13 cellular contexts compared by ENCODE assay signal in genomic region chr12:57276233-57276632, GRCh38. TPM values are rescaled to one million over a fixed set of nuclear protein-coding genes. Genes with fewer than 3 reads are reported as not detected.
A peak's percentile ranks its signal among the peaks of the same experiment; 100 is the strongest.
DNase-seq lines count a peak whose midpoint lies in the region; ATAC-seq, FAIRE-seq and TF ChIP-seq lines count a peak whose summit lies in the region.
"Not testable (repeated sequence)": the region's sequence is repeated elsewhere in the genome, so short reads cannot be mapped to it uniquely, and the experiment has no call there.
"Had no signal": no experiment of that assay in that cellular context is flagged by ENCODE, and none has a peak within 500 bp of the region (broad histone marks: within the 10 kb centered on the region; RNA-seq: fewer than 3 reads in every experiment).

No MANE protein-coding gene starts in this region.

- not testable (repeated sequence) for H3K79me2 ChIP-seq in K562 (ENCODE audit: control insufficient read depth, insufficient read depth, low read length)

- not testable (repeated sequence) for FAIRE-seq in K562 (lab: Jason Lieb, UNC)

- peaks cover 24% of the 10 kb centered on the region for H3K4me1 Mint-ChIP-seq in T-helper 17 cell

- not testable (repeated sequence) for H3K27me3 ChIP-seq in K562 (ENCODE audit: control insufficient read depth in 2 of 2, insufficient read depth in 2 of 2, low read length in 2 of 2); prostate gland (replicated peaks; ENCODE audit: insufficient read depth)

- peaks cover 18 to 54% of the 10 kb centered on the region in 2 experiments for H3K36me3 ChIP-seq in HEK293 (ENCODE audit: control insufficient read depth in 2 of 2, insufficient read depth in 1 of 2, low read length in 2 of 2)
- H3K36me3 ChIP-seq in K562 (ENCODE audit: control insufficient read depth, insufficient read depth, low read length) = peaks cover 32% of the 10 kb centered on the region; the same call in 2 of the 3 replicates
- not testable (repeated sequence) for H3K36me3 ChIP-seq in prostate gland

- peaks cover 13% of the 10 kb centered on the region for H3K36me3 Mint-ChIP-seq in T-helper 17 cell (ENCODE audit: low read depth)

- H3K9me1 ChIP-seq in K562 (ENCODE audit: control insufficient read depth, insufficient read depth, low read length) = not testable (repeated sequence)

- H3K27ac ChIP-seq in 22Rv1 (peak overlapping the region; percentile 36), C4-2B (peak overlapping the region; percentile 78), VCaP (peak overlapping the region; percentile 80), prostate gland (peak overlapping the region; percentile 35 to 82)
- not testable (repeated sequence) for H3K27ac ChIP-seq in HEK293 (ENCODE audit: extremely low read depth, low read depth, low read length); K562 (ENCODE audit: extremely low read depth, low read depth, low read length)

- not testable (repeated sequence) for ATAC-seq in SK-N-SH treated with all-trans-retinoic acid at 6 μM for 48 hours, T-helper 17 cell, K562

- TF ChIP-seq RAD21 in K562 (CRISPR knock-in tag; conservative IDR thresholded peaks at IDR 0.05 in 1 of 2, IDR thresholded peaks at IDR 0.05 in 1 of 2) = not testable (repeated sequence)

- H3K4me1 ChIP-seq in HEK293 (ENCODE audit: control insufficient read depth, insufficient read depth, low read length) = not testable (repeated sequence)
- H3K4me1 ChIP-seq in K562 (replicated peaks in 1 of 2; ENCODE audit: control insufficient read depth in 2 of 2, insufficient read depth in 2 of 2, low read length in 2 of 2) (peaks cover 5 to 29% of the 10 kb centered on the region in 2 experiments), prostate gland (replicated peaks) (peaks cover 12% of the 10 kb centered on the region)

- H3K9ac ChIP-seq in K562 (ENCODE audit: insufficient read depth in 1 of 2, low read depth in 2 of 2, low read length in 2 of 2) = not testable (repeated sequence)

- 83% methylated on average over 6 of the region's 6 CpGs for whole genome bisulfite sequencing in K562 (ENCODE audit: insufficient coverage, low coverage, missing lambda C conversion rate)
- WGBS in prostate gland = 93% methylated on average over 6 of the region's 6 CpGs

- not testable (repeated sequence) for H3K4me3 Mint-ChIP-seq in T-helper 17 cell

- CTCF ChIA-PET in HEK293 (lab: Yijun Ruan, JAX) = interaction anchor here (0.6 to 2.3 kb wide), 9 partner anchors 10 to 812 kb away, joined by 3 to 17 read pairs (median 6); no protein-coding TSS in a partner anchor
- CTCF ChIA-PET in K562 (lab: Yijun Ruan, JAX; ENCODE audit: low intra/inter-chr PET ratio) = not testable (repeated sequence)

- in situ Hi-C loops in K562 (cut with MboI) = not testable (repeated sequence)

- H2AFZ ChIP-seq in K562 (ENCODE audit: low read depth, low read length) = not testable (repeated sequence)

- not testable (repeated sequence) for BruUV-seq in K562 (replicated peaks; lab: Mats Ljungman, UMichigan)

- not testable (repeated sequence) for H3K4me2 ChIP-seq in K562 (ENCODE audit: insufficient read depth, low read length)

- DNase-seq in T-helper 17 cell; K562 (ENCODE audit: extremely low read depth in 1 of 4, low spot score in 3 of 4); prostate gland (ENCODE audit: low spot score): not testable (repeated sequence)

- not testable (repeated sequence) for TF ChIP-seq EP300 in K562 (IDR thresholded peaks at IDR 0.05; ENCODE audit: low read length)

- not testable (repeated sequence) for H3K4me3 ChIP-seq in HEK293 (ENCODE audit: low read depth, low read length); K562; prostate gland

- not testable (repeated sequence) for H3K9me3 ChIP-seq in HEK293 (ENCODE audit: control insufficient read depth, insufficient read depth, low read depth, low read length); T-helper 17 cell (ENCODE audit: control insufficient read depth, low read length, poor library complexity, severe bottlenecking); K562 (replicated peaks; ENCODE audit: control insufficient read depth, insufficient read depth, low read depth, low read length); prostate gland

- not testable (repeated sequence) for H3K27me3 Mint-ChIP-seq in T-helper 17 cell

- intact Hi-C loops in K562 (cut with micrococcal nuclease); prostate gland (cut with DNase I): not testable (repeated sequence)

- not testable (repeated sequence) for TF ChIP-seq POLR2A in K562 (conservative IDR thresholded peaks at IDR 0.05); prostate gland (IDR thresholded peaks at IDR 0.05)

- H4K20me1 ChIP-seq in K562 (replicated peaks; ENCODE audit: control insufficient read depth, insufficient read depth, low read length) = not testable (repeated sequence)

- peak overlapping the region; percentile 39 for H3K27ac Mint-ChIP-seq in T-helper 17 cell

- POLR2A ChIA-PET in HEK293 (lab: Yijun Ruan, JAX) = not testable (repeated sequence)
- POLR2A ChIA-PET in K562 (lab: Yijun Ruan, JAX) = interaction anchor here (1.0 kb wide), 1 partner anchor 66 kb away, joined by 3 read pairs; no protein-coding TSS in a partner anchor

- TF ChIP-seq CTCF in 22Rv1 (IDR thresholded peaks at IDR 0.05); C4-2B (conservative IDR thresholded peaks at IDR 0.05); HEK293 (tag by site-specific recombination; IDR thresholded peaks at IDR 0.05); VCaP (conservative IDR thresholded peaks at IDR 0.05); K562 (IDR thresholded peaks at IDR 0.05 in 2 of 3, conservative IDR thresholded peaks at IDR 0.05 in 1 of 3; ENCODE audit: insufficient read depth in 2 of 3, low read depth in 1 of 3, low read length in 3 of 3); prostate gland (IDR thresholded peaks at IDR 0.05): not testable (repeated sequence)

RNA-seq across cellular contexts. Expression of gene STAC3, which starts 25.2 kb away (rescaled TPM):
- total RNA-seq in T-helper 17 cell (1 to 10 TPM; 1.6 to 1.9 TPM), K562 (2014; rRNA removed) (2.3 and 2.7 TPM in 2 replicates), K562 (2014; rRNA removed; fragmentation: Illumina TruSeq; extraction: Trizol) (2.4 and 2.7 TPM in 2 replicates), K562 (2015; rRNA removed; fragmentation: Illumina TruSeq; extraction: Trizol) (3.3 and 3.5 TPM in 2 replicates), K562 (2021) (3.5 and 4.6 TPM in 2 replicates), prostate gland (10 to 100 TPM in 1 of 2 donors, 1 to 10 TPM in 1; 4.8 to 20.9 TPM)
- total RNA-seq in K562 (2011; cell fraction: chromatin; rRNA removed; ENCODE audit: low replicate concordance) = 7.4 and 7.7 TPM in 2 replicates
- 3.8 and 5.3 TPM in 2 replicates for total RNA-seq in K562 (2011; cell fraction: nucleolus; rRNA removed)
- 4.4 and 6.1 TPM in 2 replicates for total RNA-seq in K562 (2011; cell fraction: nucleoplasm; rRNA removed)
- polyA plus RNA-seq in K562 (2011; rRNA removed) (4.0 and 5.6 TPM in 2 replicates), K562 (2014; fragmentation: Illumina TruSeq; extraction: Trizol) (6.2 and 7.3 TPM in 2 replicates), K562 (2014; fragmentation: Nextera tagmentation; extraction: Ambion mirVana) (under 1 TPM; 0.45 to 0.46 TPM), K562 (2014; rRNA removed) (4.8 and 6.4 TPM in 2 replicates)
- polyA plus RNA-seq in K562 (2011; cell fraction: cytosol; rRNA removed) = 1.9 and 3.3 TPM in 2 replicates
- polyA plus RNA-seq in K562 (2011; cell fraction: nucleus; rRNA removed) = 6.3 and 11.3 TPM in 2 replicates
- polyA plus RNA-seq in K562 (2012) = 7.5 and 8.5 TPM in 2 replicates
- polyA minus RNA-seq in K562 (2011; rRNA and poly(A)+ RNA removed) = 3.2 TPM in 2 replicates
- 1.0 and 1.5 TPM in 2 replicates for polyA minus RNA-seq in K562 (2011; cell fraction: cytosol; rRNA and poly(A)+ RNA removed)
- 1.3 and 3.9 TPM in 2 replicates for polyA minus RNA-seq in K562 (2011; cell fraction: nucleus; rRNA and poly(A)+ RNA removed)
- polyA plus RNA-seq: CD8-positive, alpha-beta memory T cell had no signal

RNA-seq across cellular contexts. Expression of gene SHMT2, which starts 46.7 kb away (rescaled TPM):
- total RNA-seq in T-helper 17 cell (10 to 100 TPM; 28.8 to 36.9 TPM), K562 (2014; rRNA removed) (194 and 217 TPM in 2 replicates), K562 (2014; rRNA removed; fragmentation: Illumina TruSeq; extraction: Trizol) (76.9 and 92.0 TPM in 2 replicates), K562 (2015; rRNA removed; fragmentation: Illumina TruSeq; extraction: Trizol) (115 and 119 TPM in 2 replicates), K562 (2021) (227 and 243 TPM in 2 replicates), prostate gland (10 to 100 TPM; 49.6 to 51.4 TPM)
- total RNA-seq in K562 (2011; cell fraction: chromatin; rRNA removed; ENCODE audit: low replicate concordance) = 95.6 and 251 TPM in 2 replicates
- 199 and 247 TPM in 2 replicates for total RNA-seq in K562 (2011; cell fraction: nucleolus; rRNA removed)
- total RNA-seq in K562 (2011; cell fraction: nucleoplasm; rRNA removed) = 115 and 136 TPM in 2 replicates
- polyA plus RNA-seq in K562 (2011; rRNA removed) (84.6 and 226 TPM in 2 replicates), K562 (2014; fragmentation: Illumina TruSeq; extraction: Trizol) (319 and 377 TPM in 2 replicates), K562 (2014; fragmentation: Nextera tagmentation; extraction: Ambion mirVana) (10 to 100 TPM; 46.1 to 81.5 TPM), K562 (2014; rRNA removed) (154 and 158 TPM in 2 replicates)
- polyA plus RNA-seq in K562 (2011; cell fraction: cytosol; rRNA removed) = 268 and 390 TPM in 2 replicates
- polyA plus RNA-seq in K562 (2011; cell fraction: nucleus; rRNA removed) = 341 and 344 TPM in 2 replicates
- 190 and 549 TPM in 2 replicates for polyA plus RNA-seq in K562 (2012)
- polyA minus RNA-seq in K562 (2011; rRNA and poly(A)+ RNA removed) = 95.0 and 99.1 TPM in 2 replicates
- 155 and 228 TPM in 2 replicates for polyA minus RNA-seq in K562 (2011; cell fraction: cytosol; rRNA and poly(A)+ RNA removed)
- polyA minus RNA-seq in K562 (2011; cell fraction: nucleus; rRNA and poly(A)+ RNA removed) = 97.1 and 133 TPM in 2 replicates

RNA-seq across cellular contexts. Expression of gene NXPH4, which starts 59.6 kb away (rescaled TPM):
- total RNA-seq in T-helper 17 cell (not detected), K562 (2014; rRNA removed) (1.0 and 1.4 TPM in 2 replicates), K562 (2014; rRNA removed; fragmentation: Illumina TruSeq; extraction: Trizol) (0.22 TPM in 1 of 2 replicates, not detected in the other), K562 (2015; rRNA removed; fragmentation: Illumina TruSeq; extraction: Trizol) (0.19 TPM in 1 of 2 replicates, not detected in the other), K562 (2021) (2.2 and 2.7 TPM in 2 replicates), prostate gland (10 to 100 TPM; 10.2 to 18.1 TPM)
- total RNA-seq in K562 (2011; cell fraction: chromatin; rRNA removed; ENCODE audit: low replicate concordance) = 1.7 and 4.4 TPM in 2 replicates
- total RNA-seq in K562 (2011; cell fraction: nucleolus; rRNA removed) = 4.7 and 5.7 TPM in 2 replicates
- 5.1 and 6.6 TPM in 2 replicates for total RNA-seq in K562 (2011; cell fraction: nucleoplasm; rRNA removed)
- polyA plus RNA-seq in K562 (2011; rRNA removed) (0.49 and 1.7 TPM in 2 replicates), K562 (2014; fragmentation: Illumina TruSeq; extraction: Trizol) (1.1 and 1.9 TPM in 2 replicates), K562 (2014; fragmentation: Nextera tagmentation; extraction: Ambion mirVana) (not detected), K562 (2014; rRNA removed) (1.1 and 1.3 TPM in 2 replicates)
- 0.59 and 0.91 TPM in 2 replicates for polyA plus RNA-seq in K562 (2011; cell fraction: cytosol; rRNA removed)
- 2.4 and 3.4 TPM in 2 replicates for polyA plus RNA-seq in K562 (2011; cell fraction: nucleus; rRNA removed)
- 2.7 and 7.2 TPM in 2 replicates for polyA plus RNA-seq in K562 (2012)
- polyA minus RNA-seq in K562 (2011; rRNA and poly(A)+ RNA removed) = 0.30 TPM in 1 of 2 replicates, not detected in the other
- polyA minus RNA-seq in K562 (2011; cell fraction: cytosol; rRNA and poly(A)+ RNA removed) = 3.2 and 4.1 TPM in 2 replicates
- polyA minus RNA-seq in K562 (2011; cell fraction: nucleus; rRNA and poly(A)+ RNA removed) = 0.67 and 1.00 TPM in 2 replicates
- total RNA-seq: CD4-positive, alpha-beta memory T cell; CD4-positive, alpha-beta T cell; G401 had no signal
- polyA plus RNA-seq: CD14-positive monocyte; CD4-positive, alpha-beta memory T cell; CD8-positive, alpha-beta memory T cell had no signal
